15 cellular contexts compared by ENCODE assay signal in genomic region chr7:945556-946255, GRCh38. TPM values are rescaled to one million over a fixed set of nuclear protein-coding genes. Genes with fewer than 3 reads are reported as not detected.
DNase-seq lines count a peak whose midpoint lies in the region; ATAC-seq and TF ChIP-seq lines count a peak whose summit lies in the region.
"Had no signal": no experiment of that assay in that cellular context is flagged by ENCODE, and none has a peak within 500 bp of the region (broad histone marks: within the 10 kb centered on the region; RNA-seq: fewer than 3 reads in every experiment).

No MANE protein-coding gene starts in this region.

- no peaks in the 10 kb centered on the region for H3K79me2 ChIP-seq in mesendoderm (ENCODE audit: control insufficient read depth, insufficient read depth, low read length)

- peak; percentile 28 for ATAC-seq in Right ventricle myocardium inferior
- ATAC-seq in HG03378 (IDR thresholded peaks at IDR 0.05; ENCODE audit: unreplicated experiment), result no peak
- ATAC-seq in GM19328 (IDR thresholded peaks at IDR 0.05; ENCODE audit: unreplicated experiment), result no peak
- ATAC-seq: activated CD8-positive, alpha-beta T cell treated with anti-CD3 and anti-CD28 coated beads for 36 hours had no signal

- H3K23ac ChIP-seq in mesendoderm (ENCODE audit: low read length), result peak overlapping the region; percentile 37

- H3K27me3 ChIP-seq in endodermal cell (ENCODE audit: control insufficient read depth, insufficient read depth, low read length, poor library complexity, severe bottlenecking), result peaks cover 17% of the 10 kb centered on the region
- no peaks in the 10 kb centered on the region for H3K27me3 ChIP-seq in mesendoderm (ENCODE audit: insufficient read depth, low read length, poor library complexity)
- H3K27me3 ChIP-seq in vagina, result no peaks in the 10 kb centered on the region

- H3K27ac Mint-ChIP-seq in endodermal cell, result no peak overlapping the region
- H3K27ac Mint-ChIP-seq: activated CD8-positive, alpha-beta T cell treated with anti-CD3 and anti-CD28 coated beads for 36 hours; memory B cell had no signal

- H3K4me3 ChIP-seq in endodermal cell (ENCODE audit: low read length) (no peak overlapping the region), mesendoderm (ENCODE audit: low read length) (no peak overlapping the region), vagina (peak overlapping the region in 1 of 2 donors; percentile 13)

- intact Hi-C loops in Right ventricle myocardium inferior (cut with DNase I) (no loop called here), cardiac septum (cut with DNase I) (no loop called here), vagina (cut with DNase I) (no loop called here)

- TF ChIP-seq CTCF in endodermal cell (conservative IDR thresholded peaks at IDR 0.05) (no peak), vagina (IDR thresholded peaks at IDR 0.05) (no peak)

- H3K9ac ChIP-seq in endodermal cell (ENCODE audit: extremely low read depth, low read length, poor library complexity, severe bottlenecking) (no peak overlapping the region), mesendoderm (ENCODE audit: low read length) (peak overlapping the region; percentile 10)

- H3K4me1 Mint-ChIP-seq in endodermal cell, result no peaks in the 10 kb centered on the region

- H3K79me1 ChIP-seq in mesendoderm (ENCODE audit: low read length), result no peaks in the 10 kb centered on the region

- 87 to 97% methylated on average over 11 to 30 of the region's 30 CpGs for WGBS in endodermal cell (ENCODE audit: insufficient coverage in 1 of 2, insufficient read length in 1 of 2), 2 experiments
- no CpG with 5 or more reads among the region's 30 CpGs for WGBS in mesendoderm (ENCODE audit: extremely low coverage, insufficient coverage, low lambda C conversion rate)

- H3K36me3 Mint-ChIP-seq in endodermal cell (ENCODE audit: low read depth), result no peaks in the 10 kb centered on the region
- H3K36me3 Mint-ChIP-seq: memory B cell had no signal

- H2BK5ac ChIP-seq in mesendoderm (ENCODE audit: low read length), result peak overlapping the region; percentile 29

- H3K9me3 Mint-ChIP-seq in endodermal cell, result no peaks in the 10 kb centered on the region

- DNase-seq in Right ventricle myocardium inferior (ENCODE audit: missing footprints), result no peak
- no peak for DNase-seq in cardiac septum (ENCODE audit: low spot score)
- DNase-seq in endodermal cell, result peak; percentile 97
- DNase-seq in mesendoderm, result peak; percentile 87
- DNase-seq in vagina (ENCODE audit: extremely low spot score in 2 of 2), result no peak
- no peak for DNase-seq in dermis blood vessel endothelial cell
- DNase-seq: activated CD8-positive, alpha-beta T cell treated with anti-CD3 and anti-CD28 coated beads for 36 hours; NCI-H2029 treated with DMSO at 0.1 percent for 48 hours; stimulated activated CD4-positive, alpha-beta T cell treated with anti-CD3 and anti-CD28 coated beads, Interleukin-12 subunit alpha, Interleukin-12 subunit beta, amount 100 ng/mL, for 4 hours; stimulated activated naive CD4-positive, alpha-beta T cell treated with Interleukin-2 at 50 U/mL for 16 hours had no signal

- no peak overlapping the region for H4K5ac ChIP-seq in mesendoderm (ENCODE audit: low read length)

- H2BK120ac ChIP-seq in mesendoderm (ENCODE audit: low read depth, low read length), result no peak overlapping the region

- H3K4me3 Mint-ChIP-seq in endodermal cell, result no peak overlapping the region
- H3K4me3 Mint-ChIP-seq: activated CD8-positive, alpha-beta T cell treated with anti-CD3 and anti-CD28 coated beads for 36 hours; memory B cell had no signal

- no peak for TF ChIP-seq POLR2A in vagina (IDR thresholded peaks at IDR 0.05)

- H3K4ac ChIP-seq in mesendoderm (ENCODE audit: low read depth, low read length), result no peak overlapping the region

- peak overlapping the region; percentile 84 for H3K56ac ChIP-seq in mesendoderm (ENCODE audit: low read length)

- H2BK15ac ChIP-seq in mesendoderm (replicated peaks; ENCODE audit: low read depth), result no peak overlapping the region

- no peak overlapping the region for H3K18ac ChIP-seq in mesendoderm (ENCODE audit: low read length)

- no peak overlapping the region for H4K8ac ChIP-seq in mesendoderm (ENCODE audit: low read depth, low read length)

- no peak overlapping the region for H2AK5ac ChIP-seq in mesendoderm (ENCODE audit: low read length)

- H3K4me1 ChIP-seq in endodermal cell (ENCODE audit: control insufficient read depth, insufficient read depth, low read length) (no peaks in the 10 kb centered on the region), mesendoderm (ENCODE audit: control insufficient read depth, low read depth, low read length) (peaks cover 1% of the 10 kb centered on the region), vagina (peaks cover 8% of the 10 kb centered on the region)

- H3K9me3 ChIP-seq in endodermal cell (ENCODE audit: control insufficient read depth, low read length) (no peaks in the 10 kb centered on the region), vagina (no peaks in the 10 kb centered on the region)

- peaks cover 20% of the 10 kb centered on the region for H3K27me3 Mint-ChIP-seq in endodermal cell (ENCODE audit: insufficient read depth)
- H3K27me3 Mint-ChIP-seq: activated CD8-positive, alpha-beta T cell treated with anti-CD3 and anti-CD28 coated beads for 36 hours had no signal

- H3K27ac ChIP-seq in endodermal cell (ENCODE audit: low read depth, low read length) (no peak overlapping the region), mesendoderm (ENCODE audit: low read depth, low read length) (no peak overlapping the region), vagina (peak overlapping the region; percentile 17)
- H3K27ac ChIP-seq: HL-60 had no signal

- H3K36me3 ChIP-seq in endodermal cell (ENCODE audit: control insufficient read depth, insufficient read depth, low read length) (no peaks in the 10 kb centered on the region), mesendoderm (ENCODE audit: control insufficient read depth, insufficient read depth, low read length) (no peaks in the 10 kb centered on the region), vagina (no peaks in the 10 kb centered on the region)

- no peak overlapping the region for H3K4me2 ChIP-seq in mesendoderm (ENCODE audit: low read length)

RNA-seq across cellular contexts. Expression of gene ADAP1, which starts 8.8 kb away (rescaled TPM):
- total RNA-seq in Right ventricle myocardium inferior (10.0 TPM), cardiac septum (12.5 TPM), endodermal cell (1 to 10 TPM; 3.8 to 6.5 TPM), vagina (4.2 TPM), dermis blood vessel endothelial cell (1.7 and 2.9 TPM in 2 replicates)
- 1.4 TPM for polyA plus RNA-seq in endodermal cell (2013, experiment 1 of 2)
- polyA plus RNA-seq in endodermal cell (2013, experiment 2 of 2), result 1.2 TPM
- polyA plus RNA-seq in mesendoderm (2013, experiment 1 of 2), result 3.1 TPM
- 3.4 TPM for polyA plus RNA-seq in mesendoderm (2013, experiment 2 of 2)

RNA-seq across cellular contexts. Expression of gene COX19, which starts 29.6 kb away (rescaled TPM):
- total RNA-seq in Right ventricle myocardium inferior, result 8.2 TPM
- total RNA-seq in cardiac septum, result 7.3 TPM
- 10 to 100 TPM; 15.0 to 18.5 TPM for total RNA-seq in endodermal cell
- polyA plus RNA-seq in endodermal cell (2013, experiment 1 of 2), result 11.1 TPM
- 9.6 TPM for polyA plus RNA-seq in endodermal cell (2013, experiment 2 of 2)
- polyA plus RNA-seq in mesendoderm (2013, experiment 1 of 2), result 5.7 TPM
- polyA plus RNA-seq in mesendoderm (2013, experiment 2 of 2), result 5.2 TPM
- 10.8 TPM for total RNA-seq in vagina
- 7.2 and 12.4 TPM in 2 replicates for total RNA-seq in dermis blood vessel endothelial cell

RNA-seq across cellular contexts. Expression of gene CYP2W1, which starts 37.3 kb away (rescaled TPM):
- total RNA-seq in Right ventricle myocardium inferior (not detected), cardiac septum (not detected), endodermal cell (not detected), vagina (2.0 TPM), dermis blood vessel endothelial cell (not detected in 2 replicates)
- not detected for polyA plus RNA-seq in endodermal cell (2013, experiment 1 of 2)
- polyA plus RNA-seq in endodermal cell (2013, experiment 2 of 2), result not detected
- polyA plus RNA-seq in mesendoderm (2013, experiment 1 of 2), result not detected
- polyA plus RNA-seq in mesendoderm (2013, experiment 2 of 2), result not detected
- total RNA-seq: activated CD8-positive, alpha-beta T cell treated with anti-CD3 and anti-CD28 coated beads for 36 hours; endothelial cell of umbilical vein had no signal
- polyA plus RNA-seq: endothelial cell of umbilical vein had no signal

Comparison
In these comparisons a context has a peak if more than half of its experiments do, and no peak if none do; other contexts are left out.
1. DNase-seq: peak in endodermal cell (single experiment) and mesendoderm (single experiment); none in Right ventricle myocardium inferior (single experiment), cardiac septum (single experiment), vagina (0 of 2) and dermis blood vessel endothelial cell (single experiment).